Comparison of ENCODE assay signal across 1 cellular context in the genomic region with DNA sequence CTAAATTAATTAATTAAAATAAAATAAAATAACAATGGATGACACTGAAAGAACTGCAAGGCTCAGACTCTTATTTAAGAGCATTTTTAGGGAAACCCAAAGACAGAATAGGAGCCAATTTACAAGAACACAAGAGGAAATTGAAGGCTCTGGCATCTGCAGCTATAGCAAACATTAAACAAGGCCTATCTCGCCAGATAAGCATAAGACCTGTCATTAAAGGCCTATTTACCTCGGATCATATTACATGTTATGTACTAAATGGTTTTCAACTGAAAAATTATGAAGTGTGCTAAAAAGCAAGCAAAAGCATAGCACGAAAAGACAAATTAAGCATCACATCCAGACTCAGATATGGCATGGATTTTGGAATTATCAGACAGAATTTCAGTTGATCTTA.
TF ChIP-seq lines count a peak whose summit lies in the region.

No MANE protein-coding gene starts in this region.

TF ChIP-seq in GM23338, 12 proteins besides CTCF, POLR2A, EP300 and RAD21 (continued from another document):
- TF ChIP-seq, protein P1, sequence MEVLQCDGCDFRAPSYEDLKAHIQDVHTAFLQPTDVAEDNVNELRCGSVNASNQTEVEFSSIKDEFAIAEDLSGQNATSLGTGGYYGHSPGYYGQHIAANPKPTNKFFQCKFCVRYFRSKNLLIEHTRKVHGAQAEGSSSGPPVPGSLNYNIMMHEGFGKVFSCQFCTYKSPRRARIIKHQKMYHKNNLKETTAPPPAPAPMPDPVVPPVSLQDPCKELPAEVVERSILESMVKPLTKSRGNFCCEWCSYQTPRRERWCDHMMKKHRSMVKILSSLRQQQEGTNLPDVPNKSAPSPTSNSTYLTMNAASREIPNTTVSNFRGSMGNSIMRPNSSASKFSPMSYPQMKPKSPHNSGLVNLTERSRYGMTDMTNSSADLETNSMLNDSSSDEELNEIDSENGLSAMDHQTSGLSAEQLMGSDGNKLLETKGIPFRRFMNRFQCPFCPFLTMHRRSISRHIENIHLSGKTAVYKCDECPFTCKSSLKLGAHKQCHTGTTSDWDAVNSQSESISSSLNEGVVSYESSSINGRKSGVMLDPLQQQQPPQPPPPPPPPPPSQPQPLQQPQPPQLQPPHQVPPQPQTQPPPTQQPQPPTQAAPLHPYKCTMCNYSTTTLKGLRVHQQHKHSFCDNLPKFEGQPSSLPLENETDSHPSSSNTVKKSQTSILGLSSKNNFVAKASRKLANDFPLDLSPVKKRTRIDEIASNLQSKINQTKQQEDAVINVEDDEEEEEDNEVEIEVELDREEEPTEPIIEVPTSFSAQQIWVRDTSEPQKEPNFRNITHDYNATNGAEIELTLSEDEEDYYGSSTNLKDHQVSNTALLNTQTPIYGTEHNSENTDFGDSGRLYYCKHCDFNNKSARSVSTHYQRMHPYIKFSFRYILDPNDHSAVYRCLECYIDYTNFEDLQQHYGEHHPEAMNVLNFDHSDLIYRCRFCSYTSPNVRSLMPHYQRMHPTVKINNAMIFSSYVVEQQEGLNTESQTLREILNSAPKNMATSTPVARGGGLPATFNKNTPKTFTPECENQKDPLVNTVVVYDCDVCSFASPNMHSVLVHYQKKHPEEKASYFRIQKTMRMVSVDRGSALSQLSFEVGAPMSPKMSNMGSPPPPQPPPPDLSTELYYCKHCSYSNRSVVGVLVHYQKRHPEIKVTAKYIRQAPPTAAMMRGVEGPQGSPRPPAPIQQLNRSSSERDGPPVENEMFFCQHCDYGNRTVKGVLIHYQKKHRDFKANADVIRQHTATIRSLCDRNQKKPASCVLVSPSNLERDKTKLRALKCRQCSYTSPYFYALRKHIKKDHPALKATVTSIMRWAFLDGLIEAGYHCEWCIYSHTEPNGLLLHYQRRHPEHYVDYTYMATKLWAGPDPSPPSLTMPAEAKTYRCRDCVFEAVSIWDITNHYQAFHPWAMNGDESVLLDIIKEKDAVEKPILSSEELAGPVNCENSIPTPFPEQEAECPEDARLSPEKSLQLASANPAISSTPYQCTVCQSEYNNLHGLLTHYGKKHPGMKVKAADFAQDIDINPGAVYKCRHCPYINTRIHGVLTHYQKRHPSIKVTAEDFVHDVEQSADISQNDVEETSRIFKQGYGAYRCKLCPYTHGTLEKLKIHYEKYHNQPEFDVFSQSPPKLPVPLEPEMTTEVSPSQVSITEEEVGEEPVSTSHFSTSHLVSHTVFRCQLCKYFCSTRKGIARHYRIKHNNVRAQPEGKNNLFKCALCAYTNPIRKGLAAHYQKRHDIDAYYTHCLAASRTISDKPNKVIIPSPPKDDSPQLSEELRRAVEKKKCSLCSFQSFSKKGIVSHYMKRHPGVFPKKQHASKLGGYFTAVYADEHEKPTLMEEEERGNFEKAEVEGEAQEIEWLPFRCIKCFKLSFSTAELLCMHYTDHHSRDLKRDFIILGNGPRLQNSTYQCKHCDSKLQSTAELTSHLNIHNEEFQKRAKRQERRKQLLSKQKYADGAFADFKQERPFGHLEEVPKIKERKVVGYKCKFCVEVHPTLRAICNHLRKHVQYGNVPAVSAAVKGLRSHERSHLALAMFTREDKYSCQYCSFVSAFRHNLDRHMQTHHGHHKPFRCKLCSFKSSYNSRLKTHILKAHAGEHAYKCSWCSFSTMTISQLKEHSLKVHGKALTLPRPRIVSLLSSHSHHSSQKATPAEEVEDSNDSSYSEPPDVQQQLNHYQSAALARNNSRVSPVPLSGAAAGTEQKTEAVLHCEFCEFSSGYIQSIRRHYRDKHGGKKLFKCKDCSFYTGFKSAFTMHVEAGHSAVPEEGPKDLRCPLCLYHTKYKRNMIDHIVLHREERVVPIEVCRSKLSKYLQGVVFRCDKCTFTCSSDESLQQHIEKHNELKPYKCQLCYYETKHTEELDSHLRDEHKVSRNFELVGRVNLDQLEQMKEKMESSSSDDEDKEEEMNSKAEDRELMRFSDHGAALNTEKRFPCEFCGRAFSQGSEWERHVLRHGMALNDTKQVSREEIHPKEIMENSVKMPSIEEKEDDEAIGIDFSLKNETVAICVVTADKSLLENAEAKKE (CRISPR knock-in tag; IDR thresholded peaks at IDR 0.05), result no peak
- TF ChIP-seq EZH2 (IDR thresholded peaks at IDR 0.05; ENCODE audit: low read depth, unreplicated experiment) (no peak), CREB1 (CRISPR knock-in tag; IDR thresholded peaks at IDR 0.05; ENCODE audit: low read depth) (no peak), JUNB (IDR thresholded peaks at IDR 0.05; ENCODE audit: unreplicated experiment) (no peak)
- TF ChIP-seq, protein P2, sequence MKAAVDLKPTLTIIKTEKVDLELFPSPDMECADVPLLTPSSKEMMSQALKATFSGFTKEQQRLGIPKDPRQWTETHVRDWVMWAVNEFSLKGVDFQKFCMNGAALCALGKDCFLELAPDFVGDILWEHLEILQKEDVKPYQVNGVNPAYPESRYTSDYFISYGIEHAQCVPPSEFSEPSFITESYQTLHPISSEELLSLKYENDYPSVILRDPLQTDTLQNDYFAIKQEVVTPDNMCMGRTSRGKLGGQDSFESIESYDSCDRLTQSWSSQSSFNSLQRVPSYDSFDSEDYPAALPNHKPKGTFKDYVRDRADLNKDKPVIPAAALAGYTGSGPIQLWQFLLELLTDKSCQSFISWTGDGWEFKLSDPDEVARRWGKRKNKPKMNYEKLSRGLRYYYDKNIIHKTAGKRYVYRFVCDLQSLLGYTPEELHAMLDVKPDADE (IDR thresholded peaks at IDR 0.05), result no peak
